12 cellular contexts compared by ENCODE assay signal in the genomic region with DNA sequence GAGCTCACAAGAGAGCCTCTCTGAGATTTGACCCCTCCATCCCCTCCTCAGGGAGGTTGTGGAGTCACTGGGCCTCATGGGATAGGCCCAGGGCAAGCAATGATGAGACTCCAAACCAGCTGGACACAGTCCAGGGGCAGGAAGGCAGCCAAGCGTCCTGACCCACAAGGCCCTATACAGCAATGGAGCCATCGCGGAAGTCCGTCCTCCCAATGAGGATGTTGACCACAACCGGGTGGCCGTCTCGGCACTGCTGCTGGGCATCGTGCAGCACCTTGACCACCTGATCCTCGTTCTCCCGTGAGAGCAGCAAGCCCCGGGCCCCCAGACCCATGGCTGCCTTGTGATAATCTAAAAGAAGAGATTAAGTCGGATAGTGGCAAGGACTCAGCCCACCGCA. TPM values are rescaled to one million over a fixed set of nuclear protein-coding genes. Genes with fewer than 3 reads are reported as not detected.
DNase-seq lines count a peak whose midpoint lies in the region; TF ChIP-seq lines count a peak whose summit lies in the region.
"Had no signal": no experiment of that assay in that cellular context is flagged by ENCODE, and none has a peak within 500 bp of the region (broad histone marks: within the 10 kb centered on the region; RNA-seq: fewer than 3 reads in every experiment).

No MANE protein-coding gene starts in this region.

- intact Hi-C loops in adrenal gland (cut with DNase I), result no loop called here

- DNase-seq in adrenal gland (peak; percentile 70 to 90 (median 83)), fibroblast of villous mesenchyme (ENCODE audit: low read depth) (peak; percentile 47), mucosa of gallbladder (ENCODE audit: low spot score) (peak; percentile 35), tibial nerve (ENCODE audit: low spot score in 2 of 2) (peak; percentile 45 to 48), mesenteric fat pad (ENCODE audit: low spot score) (no peak), RPMI8226 (no peak), middle frontal gyrus (ENCODE audit: extremely low spot score, low spot score) (no peak)
- DNase-seq in activated naive CD8-positive, alpha-beta T cell treated with anti-CD3 and anti-CD28 coated beads for 36 hours, result no peak
- DNase-seq: activated gamma-delta T cell treated with Interleukin-2 at 50 U/mL for 16 hours, NCI-H1417 treated with DMSO at 0.1 percent for 48 hours had no signal

- no peak overlapping the region for H3K27ac Mint-ChIP-seq in activated naive CD8-positive, alpha-beta T cell treated with anti-CD3 and anti-CD28 coated beads for 36 hours

- no peak for TF ChIP-seq CTCF in adrenal gland (IDR thresholded peaks at IDR 0.05)
- TF ChIP-seq CTCF in fibroblast of villous mesenchyme (IDR thresholded peaks at IDR 0.05; ENCODE audit: insufficient read depth, low read depth, low read length), result no peak
- TF ChIP-seq CTCF in tibial nerve (IDR thresholded peaks at IDR 0.05), result no peak

- H3K27me3 ChIP-seq in adrenal gland (no peaks in the 10 kb centered on the region), tibial nerve (no peaks in the 10 kb centered on the region)

- H3K27ac ChIP-seq in adrenal gland, result peak overlapping the region in 2 of 5 donors; percentile 16 to 60
- peak overlapping the region in 2 of 4 donors; percentile 52 to 77 for H3K27ac ChIP-seq in tibial nerve
- H3K27ac ChIP-seq: VCaP had no signal

- TF ChIP-seq EP300 in tibial nerve (IDR thresholded peaks at IDR 0.05), result peak in 1 of 2 donors; percentile 8

- no peak overlapping the region for H3K4me3 Mint-ChIP-seq in activated naive CD8-positive, alpha-beta T cell treated with anti-CD3 and anti-CD28 coated beads for 36 hours

- H3K4me1 Mint-ChIP-seq in activated naive CD8-positive, alpha-beta T cell treated with anti-CD3 and anti-CD28 coated beads for 36 hours, result no peaks in the 10 kb centered on the region

- peaks cover 0 to 88% of the 10 kb centered on the region in 2 donors for H3K36me3 ChIP-seq in adrenal gland (replicated peaks in 1 of 2)
- H3K36me3 ChIP-seq in tibial nerve, result peaks cover 3 to 99% (median 22%) of the 10 kb centered on the region in 3 donors

- peaks cover 0 to 8% of the 10 kb centered on the region in 2 donors for H3K4me1 ChIP-seq in adrenal gland (replicated peaks in 1 of 2)
- H3K4me1 ChIP-seq in tibial nerve, result peaks cover 0 to 19% (median 4%) of the 10 kb centered on the region in 4 donors

- no peaks in the 10 kb centered on the region for H3K27me3 Mint-ChIP-seq in activated naive CD8-positive, alpha-beta T cell treated with anti-CD3 and anti-CD28 coated beads for 36 hours

- H3K4me3 ChIP-seq in adrenal gland (no peak overlapping the region), fibroblast of villous mesenchyme (ENCODE audit: low read depth, low read length) (no peak overlapping the region), tibial nerve (no peak overlapping the region)

- no peaks in the 10 kb centered on the region for H3K9me3 Mint-ChIP-seq in activated naive CD8-positive, alpha-beta T cell treated with anti-CD3 and anti-CD28 coated beads for 36 hours

- no peaks in the 10 kb centered on the region for H3K9me3 ChIP-seq in adrenal gland (replicated peaks in 1 of 3)
- no peaks in the 10 kb centered on the region for H3K9me3 ChIP-seq in tibial nerve

- peaks cover 26% of the 10 kb centered on the region for H3K36me3 Mint-ChIP-seq in activated naive CD8-positive, alpha-beta T cell treated with anti-CD3 and anti-CD28 coated beads for 36 hours

- TF ChIP-seq POLR2A in adrenal gland (IDR thresholded peaks at IDR 0.05) (no peak), tibial nerve (IDR thresholded peaks at IDR 0.05) (no peak)

- 53 to 60% (median 53%) methylated on average over 10 to 13 of the region's 13 CpGs; no CpG with 5 or more reads in 1 of the 4 donors for WGBS in adrenal gland, 4 donors
- WGBS in tibial nerve, 2 donors, result 31 to 54% methylated on average over 9 to 12 of the region's 13 CpGs

RNA-seq across cellular contexts. Expression of gene SYDE1, which starts 7.9 kb away (rescaled TPM):
- total RNA-seq in adrenal gland (10 to 100 TPM; 11.2 to 45.1 (median 31.6) TPM), fibroblast of villous mesenchyme (51.0 and 61.2 TPM in 2 replicates), mucosa of gallbladder (23.4 TPM), tibial nerve (10 to 100 TPM; 31.9 to 58.6 (median 49.4) TPM), mesenteric fat pad (38.6 TPM)
- 10 to 100 TPM in 2 of 3 donors, 1 to 10 TPM in 1; 2.5 to 14.2 (median 11.5) TPM for polyA plus RNA-seq in adrenal gland
- 1 to 10 TPM; 1.6 to 2.4 TPM for total RNA-seq in activated naive CD8-positive, alpha-beta T cell treated with anti-CD3 and anti-CD28 coated beads for 36 hours

RNA-seq across cellular contexts. Expression of gene OR1I1, which starts 33.1 kb away (rescaled TPM):
- total RNA-seq in adrenal gland (not detected), fibroblast of villous mesenchyme (not detected in 2 replicates), mucosa of gallbladder (not detected), tibial nerve (not detected), mesenteric fat pad (not detected)
- not detected for polyA plus RNA-seq in adrenal gland
- total RNA-seq in activated naive CD8-positive, alpha-beta T cell treated with anti-CD3 and anti-CD28 coated beads for 36 hours, result not detected
- polyA plus RNA-seq: keratinocyte had no signal

Comparison
In these comparisons a context has a peak if more than half of its experiments do, and no peak if none do; other contexts are left out.
1. DNase-seq: peak in adrenal gland (7 of 7), fibroblast of villous mesenchyme (single experiment), mucosa of gallbladder (single experiment) and tibial nerve (2 of 2); none in mesenteric fat pad (single experiment), RPMI8226 (single experiment), middle frontal gyrus (single experiment) and activated naive CD8-positive, alpha-beta T cell treated with anti-CD3 and anti-CD28 coated beads for 36 hours (single experiment).